12 cellular contexts compared by ENCODE assay signal in genomic region chr5:1035421-1036405, GRCh38. TPM values are rescaled to one million over a fixed set of nuclear protein-coding genes. Genes with fewer than 3 reads are reported as not detected.
"Had no signal": no experiment of that assay in that cellular context is flagged by ENCODE, and none has a peak within 500 bp of the region (broad histone marks: within the 10 kb centered on the region; RNA-seq: fewer than 3 reads in every experiment).

No MANE protein-coding gene starts in this region.

- H3K36me3 Mint-ChIP-seq: activated naive CD4-positive, alpha-beta T cell treated with anti-CD3 and anti-CD28 coated beads, Interleukin-2, amount 50 U/mL, for 72 hours had no signal

- H3K4me1 ChIP-seq: esophagus muscularis mucosa had no signal

- H3K4me3 Mint-ChIP-seq: activated B cell treated with CpG ODN at 0.5 μM for 24 hours; activated CD4-positive, alpha-beta T cell treated with anti-CD3 and anti-CD28 coated beads, Interleukin-2, amount 10 ng/mL, durations not matched to agents 24 days and 14 days; neural crest cell; T-helper 17 cell had no signal

- H3K4me1 Mint-ChIP-seq: activated B cell treated with CpG ODN at 0.5 μM for 24 hours; activated CD4-positive, alpha-beta T cell treated with anti-CD3 and anti-CD28 coated beads, Interleukin-2, amount 10 ng/mL, durations not matched to agents 24 days and 14 days; neural crest cell had no signal

- DNase-seq: activated B cell treated with CpG ODN at 0.5 μM for 24 hours; activated CD4-positive, alpha-beta T cell treated with anti-CD3 and anti-CD28 coated beads, Interleukin-2, amount 10 ng/mL, durations not matched to agents 24 days and 14 days; activated effector memory CD4-positive, alpha-beta T cell treated with Interleukin-2 at 50 U/mL for 16 hours; amygdala; brain microvascular endothelial cell; cerebellar nuclear complex; stimulated activated CD4-positive, alpha-beta T cell treated with anti-CD3 and anti-CD28 coated beads, Interleukin-12 subunit alpha, Interleukin-12 subunit beta, amount 100 ng/mL, for 4 hours; T-helper 17 cell had no signal

- H3K27ac Mint-ChIP-seq: activated B cell treated with CpG ODN at 0.5 μM for 24 hours; activated CD4-positive, alpha-beta T cell treated with anti-CD3 and anti-CD28 coated beads, Interleukin-2, amount 10 ng/mL, durations not matched to agents 24 days and 14 days; activated naive CD4-positive, alpha-beta T cell treated with anti-CD3 and anti-CD28 coated beads, Interleukin-2, amount 50 U/mL, for 72 hours; T-helper 17 cell had no signal

- H3K9me3 ChIP-seq: esophagus muscularis mucosa had no signal

- ATAC-seq: left lobe of liver, T-helper 17 cell had no signal

- H3K36me3 ChIP-seq: brain microvascular endothelial cell had no signal

- H3K27ac ChIP-seq: brain microvascular endothelial cell, esophagus muscularis mucosa had no signal

- H3K27me3 Mint-ChIP-seq: activated CD4-positive, alpha-beta T cell treated with anti-CD3 and anti-CD28 coated beads, Interleukin-2, amount 10 ng/mL, durations not matched to agents 24 days and 14 days had no signal

- H3K27me3 ChIP-seq: brain microvascular endothelial cell had no signal

- H3K9me3 Mint-ChIP-seq: activated B cell treated with CpG ODN at 0.5 μM for 24 hours; activated CD4-positive, alpha-beta T cell treated with anti-CD3 and anti-CD28 coated beads, Interleukin-2, amount 10 ng/mL, durations not matched to agents 24 days and 14 days had no signal

- H3K4me3 ChIP-seq: esophagus muscularis mucosa had no signal

RNA-seq across cellular contexts. Expression of gene NKD2, which starts 27.1 kb away (rescaled TPM):
- total RNA-seq: T-helper 17 cell had no signal
